Comparison of ENCODE assay signal across 7 cellular contexts in genomic region chr2:197704434-197705142, GRCh38. TPM values are rescaled to one million over a fixed set of nuclear protein-coding genes. Genes with fewer than 3 reads are reported as not detected.
A peak's percentile ranks its signal among the peaks of the same experiment; 100 is the strongest.
DNase-seq lines count a peak whose midpoint lies in the region; ATAC-seq and TF ChIP-seq lines count a peak whose summit lies in the region.

No MANE protein-coding gene starts in this region.

- intact Hi-C loops in esophagus muscularis mucosa (cut with DNase I) = loop anchor here (5.0 to 10.0 kb wide), 2 partner anchors 192 to 250 kb away; partner anchors contain the start of gene COQ10B

- POLR2A ChIA-PET in RWPE1 (lab: Yijun Ruan, JAX; ENCODE audit: low non-redundant PET) = no interaction called here

- H3K27ac ChIP-seq in RWPE1 (peak overlapping the region; percentile 75), esophagus muscularis mucosa (replicated peaks in 1 of 4) (peak overlapping the region; percentile 76 to 87 (median 78)), osteoblast (ENCODE audit: low read depth, low read length) (peak overlapping the region; percentile 42)

- peak overlapping the region; percentile 98 for H3K4me2 ChIP-seq in osteoblast (ENCODE audit: insufficient read depth, low read length)

- ATAC-seq in GM19023 (IDR thresholded peaks at IDR 0.05; ENCODE audit: unreplicated experiment) (peak; percentile 33), HG02798 (IDR thresholded peaks at IDR 0.05; ENCODE audit: poor library complexity, unreplicated experiment) (peak; percentile 40)

- peaks cover 29% of the 10 kb centered on the region for H3K79me2 ChIP-seq in osteoblast (ENCODE audit: insufficient read depth, low read length)

- H3K36me3 ChIP-seq in esophagus muscularis mucosa (no peaks in the 10 kb centered on the region), osteoblast (ENCODE audit: insufficient read depth, low read length) (no peaks in the 10 kb centered on the region)

- H3K4me3 ChIP-seq in esophagus muscularis mucosa (peak overlapping the region; percentile 82 to 95 (median 92)), osteoblast (ENCODE audit: insufficient read depth, low read length) (peak overlapping the region; percentile 92)

- DNase-seq in RWPE1 (ENCODE audit: low spot score) (no peak), esophagus muscularis mucosa (ENCODE audit: extremely low spot score) (no peak), osteoblast (ENCODE audit: insufficient read length, low spot score, missing footprints) (no peak), 8988T (no peak)
- no peak for DNase-seq in activated CD8-positive, alpha-beta memory T cell treated with anti-CD3 and anti-CD28 coated beads for 24 hours

- H3K4me1 ChIP-seq in esophagus muscularis mucosa (peaks cover 25 to 48% (median 40%) of the 10 kb centered on the region in 4 donors), osteoblast (ENCODE audit: insufficient read depth, low read length) (peaks cover 32% of the 10 kb centered on the region)

- TF ChIP-seq EP300 in esophagus muscularis mucosa (IDR thresholded peaks at IDR 0.05) = no peak

- H3K9me3 ChIP-seq in esophagus muscularis mucosa = no peaks in the 10 kb centered on the region
- no peaks in the 10 kb centered on the region for H3K9me3 ChIP-seq in osteoblast (ENCODE audit: low read depth, low read length)

- H3K27me3 ChIP-seq in esophagus muscularis mucosa (no peaks in the 10 kb centered on the region), osteoblast (ENCODE audit: insufficient read depth, low read length) (no peaks in the 10 kb centered on the region)

- under 1% methylated on average over 6 of the region's 6 CpGs for WGBS in esophagus muscularis mucosa

- peak overlapping the region; percentile 87 for H2AFZ ChIP-seq in osteoblast (ENCODE audit: low read length)

- TF ChIP-seq CTCF in RWPE1 (conservative IDR thresholded peaks at IDR 0.05; ENCODE audit: low read depth) (no peak), esophagus muscularis mucosa (IDR thresholded peaks at IDR 0.05) (no peak), osteoblast (IDR thresholded peaks at IDR 0.05; ENCODE audit: extremely low read depth, low read depth, low read length) (no peak)

- CTCF ChIA-PET in RWPE1 (lab: Yijun Ruan, JAX) = interaction anchor here (0.6 kb wide), 2 partner anchors 107 to 246 kb away, joined by 3 to 4 read pairs; no protein-coding TSS in a partner anchor

- H4K20me1 ChIP-seq in osteoblast (ENCODE audit: insufficient read depth, low read length) = peaks cover 23% of the 10 kb centered on the region

- no peak for TF ChIP-seq POLR2A in esophagus muscularis mucosa (IDR thresholded peaks at IDR 0.05; ENCODE audit: low read depth)

RNA-seq across cellular contexts. Expression of gene MARS2, which starts 0.6 kb away (rescaled TPM):
- 1 to 10 TPM; 3.3 to 9.6 (median 5.1) TPM for total RNA-seq in esophagus muscularis mucosa
- 3.2 and 3.3 TPM in 2 replicates for total RNA-seq in osteoblast

RNA-seq across cellular contexts. Expression of gene RFTN2, which starts 29.2 kb away (rescaled TPM):
- 1 to 10 TPM; 5.0 to 7.4 (median 6.1) TPM for total RNA-seq in esophagus muscularis mucosa
- total RNA-seq in osteoblast = 14.5 and 18.6 TPM in 2 replicates
